Comparison of ENCODE assay signal across 1 cellular context in genomic region chr18:13386891-13387801, GRCh38.
TF ChIP-seq lines count a peak whose summit lies in the region.

No MANE protein-coding gene starts in this region.

TF ChIP-seq in GM23338, 12 proteins besides CTCF, POLR2A, EP300 and RAD21 (continued from another document):
- TF ChIP-seq ZNF462 (CRISPR knock-in tag; IDR thresholded peaks at IDR 0.05) (no peak), NANOG (IDR thresholded peaks at IDR 0.05; ENCODE audit: borderline replicate concordance) (no peak), POLR2AphosphoS5 (IDR thresholded peaks at IDR 0.05; ENCODE audit: low read depth) (no peak), JUNB (IDR thresholded peaks at IDR 0.05; ENCODE audit: unreplicated experiment) (no peak), ZNF331 (CRISPR knock-in tag; IDR thresholded peaks at IDR 0.05; ENCODE audit: low read depth) (no peak)
